Comparison of ENCODE assay signal across 1 cellular context in the genomic region with DNA sequence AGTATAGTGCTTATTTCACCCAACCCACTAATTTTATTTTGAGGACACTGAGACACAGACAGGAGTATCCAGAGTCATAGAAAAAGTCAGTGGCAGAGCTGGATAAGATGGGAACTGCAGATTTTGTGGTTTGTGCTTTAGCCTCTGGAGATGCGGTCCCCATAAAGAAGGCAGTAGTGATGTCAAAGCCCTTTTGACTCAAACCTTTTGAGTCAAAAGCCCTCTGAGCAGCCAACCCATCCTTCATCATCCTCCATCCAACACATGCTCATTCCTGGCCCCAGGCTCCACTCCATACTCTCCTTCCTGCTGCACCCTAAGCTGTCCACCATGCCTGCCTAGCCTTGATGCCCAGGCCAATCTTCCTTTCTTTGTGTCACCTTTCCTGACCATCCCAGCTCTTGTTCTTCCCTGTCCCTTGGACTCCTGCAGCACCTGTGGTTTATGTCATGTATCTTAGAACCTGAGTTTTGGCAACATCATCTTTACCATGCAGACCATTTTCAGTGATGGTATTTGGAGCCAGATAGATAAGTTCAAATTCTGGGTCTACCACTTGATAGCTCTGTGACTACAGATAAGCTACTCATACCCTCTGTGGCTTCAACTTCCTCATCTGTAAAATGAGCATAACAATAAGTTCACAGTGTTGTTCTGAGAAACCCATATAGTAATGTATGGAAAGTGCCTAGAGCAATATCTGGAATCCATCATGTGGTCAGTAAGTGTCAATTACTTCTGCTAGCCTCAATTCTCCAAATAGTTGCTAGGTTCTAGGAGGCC.
TF ChIP-seq lines count a peak whose summit lies in the region.

No MANE protein-coding gene starts in this region.

TF ChIP-seq in K562, 482 proteins besides CTCF, POLR2A, EP300 and RAD21 (continued from another document):
- peak; percentile 72 for TF ChIP-seq EHMT2 (IDR thresholded peaks at IDR 0.05)
- TF ChIP-seq ARID1B (IDR thresholded peaks at IDR 0.05): peak; percentile 82
- TF ChIP-seq, protein P1, sequence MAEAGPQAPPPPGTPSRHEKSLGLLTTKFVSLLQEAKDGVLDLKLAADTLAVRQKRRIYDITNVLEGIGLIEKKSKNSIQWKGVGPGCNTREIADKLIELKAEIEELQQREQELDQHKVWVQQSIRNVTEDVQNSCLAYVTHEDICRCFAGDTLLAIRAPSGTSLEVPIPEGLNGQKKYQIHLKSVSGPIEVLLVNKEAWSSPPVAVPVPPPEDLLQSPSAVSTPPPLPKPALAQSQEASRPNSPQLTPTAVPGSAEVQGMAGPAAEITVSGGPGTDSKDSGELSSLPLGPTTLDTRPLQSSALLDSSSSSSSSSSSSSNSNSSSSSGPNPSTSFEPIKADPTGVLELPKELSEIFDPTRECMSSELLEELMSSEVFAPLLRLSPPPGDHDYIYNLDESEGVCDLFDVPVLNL (CRISPR knock-in tag; IDR thresholded peaks at IDR 0.05; ENCODE audit: low read depth): no peak
- TF ChIP-seq THRAP3 (IDR thresholded peaks at IDR 0.05; ENCODE audit: borderline replicate concordance): no peak
- no peak for TF ChIP-seq TAF1 (IDR thresholded peaks at IDR 0.05; ENCODE audit: control insufficient read depth, extremely low read depth, insufficient read depth, low read length, severe bottlenecking)
- no peak for TF ChIP-seq YBX1 (IDR thresholded peaks at IDR 0.05)
- no peak for TF ChIP-seq MYC (IDR thresholded peaks at IDR 0.05; ENCODE audit: low read depth, low read length)
- no peak for TF ChIP-seq MYC (CRISPR knock-in tag; IDR thresholded peaks at IDR 0.05; ENCODE audit: borderline replicate concordance, low read depth)
- no peak for TF ChIP-seq CCNT2 (IDR thresholded peaks at IDR 0.05; ENCODE audit: borderline replicate concordance, extremely low read depth, insufficient read length, low read depth, low read length)
- TF ChIP-seq PTRF (tag; IDR thresholded peaks at IDR 0.05): no peak
- no peak for TF ChIP-seq ZNF175 (CRISPR knock-in tag; IDR thresholded peaks at IDR 0.05; ENCODE audit: low read depth)
- no peak for TF ChIP-seq SLC30A9 (CRISPR knock-in tag; IDR thresholded peaks at IDR 0.05)
- no peak for TF ChIP-seq KAT7 (CRISPR knock-in tag; IDR thresholded peaks at IDR 0.05; ENCODE audit: borderline replicate concordance)
- TF ChIP-seq MYBL2 (IDR thresholded peaks at IDR 0.05; ENCODE audit: low read depth): no peak
- TF ChIP-seq MYBL2 (CRISPR knock-in tag; IDR thresholded peaks at IDR 0.05; ENCODE audit: borderline replicate concordance): no peak
- TF ChIP-seq SOX6 (IDR thresholded peaks at IDR 0.05): peak; percentile 95
- TF ChIP-seq, protein P2, sequence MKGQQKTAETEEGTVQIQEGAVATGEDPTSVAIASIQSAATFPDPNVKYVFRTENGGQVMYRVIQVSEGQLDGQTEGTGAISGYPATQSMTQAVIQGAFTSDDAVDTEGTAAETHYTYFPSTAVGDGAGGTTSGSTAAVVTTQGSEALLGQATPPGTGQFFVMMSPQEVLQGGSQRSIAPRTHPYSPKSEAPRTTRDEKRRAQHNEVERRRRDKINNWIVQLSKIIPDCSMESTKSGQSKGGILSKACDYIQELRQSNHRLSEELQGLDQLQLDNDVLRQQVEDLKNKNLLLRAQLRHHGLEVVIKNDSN (CRISPR knock-in tag; IDR thresholded peaks at IDR 0.05): no peak
- no peak for TF ChIP-seq SREBF2 (CRISPR knock-in tag; IDR thresholded peaks at IDR 0.05)
- TF ChIP-seq, protein P3, sequence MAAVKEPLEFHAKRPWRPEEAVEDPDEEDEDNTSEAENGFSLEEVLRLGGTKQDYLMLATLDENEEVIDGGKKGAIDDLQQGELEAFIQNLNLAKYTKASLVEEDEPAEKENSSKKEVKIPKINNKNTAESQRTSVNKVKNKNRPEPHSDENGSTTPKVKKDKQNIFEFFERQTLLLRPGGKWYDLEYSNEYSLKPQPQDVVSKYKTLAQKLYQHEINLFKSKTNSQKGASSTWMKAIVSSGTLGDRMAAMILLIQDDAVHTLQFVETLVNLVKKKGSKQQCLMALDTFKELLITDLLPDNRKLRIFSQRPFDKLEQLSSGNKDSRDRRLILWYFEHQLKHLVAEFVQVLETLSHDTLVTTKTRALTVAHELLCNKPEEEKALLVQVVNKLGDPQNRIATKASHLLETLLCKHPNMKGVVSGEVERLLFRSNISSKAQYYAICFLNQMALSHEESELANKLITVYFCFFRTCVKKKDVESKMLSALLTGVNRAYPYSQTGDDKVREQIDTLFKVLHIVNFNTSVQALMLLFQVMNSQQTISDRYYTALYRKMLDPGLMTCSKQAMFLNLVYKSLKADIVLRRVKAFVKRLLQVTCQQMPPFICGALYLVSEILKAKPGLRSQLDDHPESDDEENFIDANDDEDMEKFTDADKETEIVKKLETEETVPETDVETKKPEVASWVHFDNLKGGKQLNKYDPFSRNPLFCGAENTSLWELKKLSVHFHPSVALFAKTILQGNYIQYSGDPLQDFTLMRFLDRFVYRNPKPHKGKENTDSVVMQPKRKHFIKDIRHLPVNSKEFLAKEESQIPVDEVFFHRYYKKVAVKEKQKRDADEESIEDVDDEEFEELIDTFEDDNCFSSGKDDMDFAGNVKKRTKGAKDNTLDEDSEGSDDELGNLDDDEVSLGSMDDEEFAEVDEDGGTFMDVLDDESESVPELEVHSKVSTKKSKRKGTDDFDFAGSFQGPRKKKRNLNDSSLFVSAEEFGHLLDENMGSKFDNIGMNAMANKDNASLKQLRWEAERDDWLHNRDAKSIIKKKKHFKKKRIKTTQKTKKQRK (IDR thresholded peaks at IDR 0.05; ENCODE audit: borderline replicate concordance, low read depth, low read length): no peak
- no peak for TF ChIP-seq STAT5B (CRISPR knock-in tag; IDR thresholded peaks at IDR 0.05)
- TF ChIP-seq ZNF239 (CRISPR knock-in tag; IDR thresholded peaks at IDR 0.05): 0 out of 2 replicates have a peak, but pooled peaks have one; percentile 56
- TF ChIP-seq ZNF134 (CRISPR knock-in tag; conservative IDR thresholded peaks at IDR 0.05): no peak
- TF ChIP-seq, protein P4, sequence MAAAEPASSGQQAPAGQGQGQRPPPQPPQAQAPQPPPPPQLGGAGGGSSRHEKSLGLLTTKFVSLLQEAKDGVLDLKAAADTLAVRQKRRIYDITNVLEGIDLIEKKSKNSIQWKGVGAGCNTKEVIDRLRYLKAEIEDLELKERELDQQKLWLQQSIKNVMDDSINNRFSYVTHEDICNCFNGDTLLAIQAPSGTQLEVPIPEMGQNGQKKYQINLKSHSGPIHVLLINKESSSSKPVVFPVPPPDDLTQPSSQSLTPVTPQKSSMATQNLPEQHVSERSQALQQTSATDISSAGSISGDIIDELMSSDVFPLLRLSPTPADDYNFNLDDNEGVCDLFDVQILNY (CRISPR knock-in tag; IDR thresholded peaks at IDR 0.05): no peak
- peak; percentile 54 for TF ChIP-seq NCOR1 (IDR thresholded peaks at IDR 0.05)
- TF ChIP-seq ZNF165 (CRISPR knock-in tag; IDR thresholded peaks at IDR 0.05; ENCODE audit: borderline replicate concordance): no peak
- no peak for TF ChIP-seq TARDBP (IDR thresholded peaks at IDR 0.05)
- no peak for TF ChIP-seq KLF6 (CRISPR knock-in tag; IDR thresholded peaks at IDR 0.05; ENCODE audit: borderline replicate concordance)
- TF ChIP-seq ATF1 (CRISPR knock-in tag; IDR thresholded peaks at IDR 0.05): no peak
- no peak for TF ChIP-seq ATF1 (tag; IDR thresholded peaks at IDR 0.05)
- TF ChIP-seq FOXP1 (CRISPR knock-in tag; IDR thresholded peaks at IDR 0.05): no peak
- TF ChIP-seq NFRKB (IDR thresholded peaks at IDR 0.05; ENCODE audit: low read depth): no peak
- TF ChIP-seq MEIS2 (IDR thresholded peaks at IDR 0.05; ENCODE audit: partially characterized antibody): peak; percentile 87
- TF ChIP-seq, protein P5, sequence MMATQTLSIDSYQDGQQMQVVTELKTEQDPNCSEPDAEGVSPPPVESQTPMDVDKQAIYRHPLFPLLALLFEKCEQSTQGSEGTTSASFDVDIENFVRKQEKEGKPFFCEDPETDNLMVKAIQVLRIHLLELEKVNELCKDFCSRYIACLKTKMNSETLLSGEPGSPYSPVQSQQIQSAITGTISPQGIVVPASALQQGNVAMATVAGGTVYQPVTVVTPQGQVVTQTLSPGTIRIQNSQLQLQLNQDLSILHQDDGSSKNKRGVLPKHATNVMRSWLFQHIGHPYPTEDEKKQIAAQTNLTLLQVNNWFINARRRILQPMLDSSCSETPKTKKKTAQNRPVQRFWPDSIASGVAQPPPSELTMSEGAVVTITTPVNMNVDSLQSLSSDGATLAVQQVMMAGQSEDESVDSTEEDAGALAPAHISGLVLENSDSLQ (IDR thresholded peaks at IDR 0.05): peak; percentile 72; the same call in 1 of the 2 replicates
- TF ChIP-seq CBFA2T3 (IDR thresholded peaks at IDR 0.05): peak; percentile 79
- no peak for TF ChIP-seq SIN3A (IDR thresholded peaks at IDR 0.05; ENCODE audit: borderline replicate concordance in 2 of 2, control insufficient read depth in 1 of 2, low read depth in 2 of 2, low read length in 2 of 2)
- TF ChIP-seq ZNF780A (CRISPR knock-in tag; IDR thresholded peaks at IDR 0.05): no peak
- no peak for TF ChIP-seq MTF1 (CRISPR knock-in tag; IDR thresholded peaks at IDR 0.05; ENCODE audit: borderline replicate concordance)
- TF ChIP-seq DPF2 (IDR thresholded peaks at IDR 0.05): peak; percentile 62; the same call in 1 of the 2 replicates
- TF ChIP-seq, protein P6, sequence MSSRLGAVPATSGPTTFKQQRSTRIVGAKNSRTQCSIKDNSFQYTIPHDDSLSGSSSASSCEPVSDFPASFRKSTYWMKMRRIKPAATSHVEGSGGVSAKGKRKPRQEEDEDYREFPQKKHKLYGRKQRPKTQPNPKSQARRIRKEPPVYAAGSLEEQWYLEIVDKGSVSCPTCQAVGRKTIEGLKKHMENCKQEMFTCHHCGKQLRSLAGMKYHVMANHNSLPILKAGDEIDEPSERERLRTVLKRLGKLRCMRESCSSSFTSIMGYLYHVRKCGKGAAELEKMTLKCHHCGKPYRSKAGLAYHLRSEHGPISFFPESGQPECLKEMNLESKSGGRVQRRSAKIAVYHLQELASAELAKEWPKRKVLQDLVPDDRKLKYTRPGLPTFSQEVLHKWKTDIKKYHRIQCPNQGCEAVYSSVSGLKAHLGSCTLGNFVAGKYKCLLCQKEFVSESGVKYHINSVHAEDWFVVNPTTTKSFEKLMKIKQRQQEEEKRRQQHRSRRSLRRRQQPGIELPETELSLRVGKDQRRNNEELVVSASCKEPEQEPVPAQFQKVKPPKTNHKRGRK (tag; IDR thresholded peaks at IDR 0.05): no peak
